20 cellular contexts compared by ENCODE assay signal in genomic region chr1:5459839-5460238, GRCh38.
DNase-seq lines count a peak whose midpoint lies in the region; ATAC-seq, FAIRE-seq and TF ChIP-seq lines count a peak whose summit lies in the region.
"Had no signal": no experiment of that assay in that cellular context is flagged by ENCODE, and none has a peak within 500 bp of the region (broad histone marks: within the 10 kb centered on the region; RNA-seq: fewer than 3 reads in every experiment).

No MANE protein-coding gene starts in this region.

- H3K4me3 Mint-ChIP-seq in neural crest cell (no peak overlapping the region), endodermal cell (no peak overlapping the region)
- H3K4me3 Mint-ChIP-seq: B cell; CD4-positive, alpha-beta T cell; CD8-positive, alpha-beta T cell had no signal

- H3K4me3 ChIP-seq in body of pancreas, result no peak overlapping the region
- H3K4me3 ChIP-seq in pancreas, result no peak overlapping the region
- no peak overlapping the region for H3K4me3 ChIP-seq in endodermal cell (ENCODE audit: low read length)
- H3K4me3 ChIP-seq: A549; BLaER1 treated with 17β-estradiol and CSF1 and Interleukin-3, amounts not matched to agents 10 nM and 100 nM had no signal

- H3K27ac ChIP-seq in body of pancreas (peak overlapping the region; percentile 32 to 74 (median 52)), pancreas (peak overlapping the region in 2 of 4 donors; percentile 36 to 47), endodermal cell (ENCODE audit: low read depth, low read length) (no peak overlapping the region)
- H3K27ac ChIP-seq: 22Rv1; A549; BLaER1 treated with 17β-estradiol and CSF1 and Interleukin-3, amounts not matched to agents 10 nM and 100 nM; C4-2B had no signal

- H3K9me3 Mint-ChIP-seq in neural crest cell (peaks cover 5% of the 10 kb centered on the region), endodermal cell (peaks cover 17% of the 10 kb centered on the region)
- H3K9me3 Mint-ChIP-seq: CD4-positive, alpha-beta T cell had no signal

- ATAC-seq in body of pancreas (peak; percentile 54), pancreas (peak in 3 of 4 donors; percentile 14 to 70 (median 69))
- ATAC-seq: A549; CD8-positive, alpha-beta T cell had no signal

- DNase-seq in body of pancreas, result peak in 3 of 4 donors; percentile 34 to 49 (median 44)
- no peak for DNase-seq in neural crest cell (ENCODE audit: low read depth, low spot score)
- peak in 2 of 6 donors; percentile 25 to 50 for DNase-seq in pancreas
- no peak for DNase-seq in endodermal cell
- no peak for DNase-seq in amygdala (lab: John Stamatoyannopoulos, UW)
- DNase-seq: AML-193; Caco-2; Calu3; CD4-positive, alpha-beta T cell; CD8-positive, alpha-beta T cell; DMS79 treated with DMSO at 0.1 percent for 48 hours; GF-D8 had no signal

- TF ChIP-seq POLR2A in body of pancreas (IDR thresholded peaks at IDR 0.05), result no peak

- intact Hi-C loops in body of pancreas (cut with DNase I), result no loop called here
- intact Hi-C loops in pancreas (cut with DNase I), result no loop called here

- TF ChIP-seq CTCF in body of pancreas (IDR thresholded peaks at IDR 0.05) (no peak), neural crest cell (conservative IDR thresholded peaks at IDR 0.05) (no peak), pancreas (IDR thresholded peaks at IDR 0.05) (no peak), endodermal cell (conservative IDR thresholded peaks at IDR 0.05) (no peak)

- H3K4me1 ChIP-seq in body of pancreas (peaks cover 39% of the 10 kb centered on the region), pancreas (no peaks in the 10 kb centered on the region), endodermal cell (ENCODE audit: control insufficient read depth, insufficient read depth, low read length) (no peaks in the 10 kb centered on the region)
- H3K4me1 ChIP-seq: A549, Caco-2 had no signal

- H3K4me1 Mint-ChIP-seq in neural crest cell (peaks cover 22% of the 10 kb centered on the region), endodermal cell (peaks cover 17% of the 10 kb centered on the region)
- H3K4me1 Mint-ChIP-seq: B cell had no signal

- H3K27me3 ChIP-seq in body of pancreas (no peaks in the 10 kb centered on the region), pancreas (no peaks in the 10 kb centered on the region), endodermal cell (ENCODE audit: control insufficient read depth, insufficient read depth, low read length, poor library complexity, severe bottlenecking) (peaks cover 9% of the 10 kb centered on the region)
- H3K27me3 ChIP-seq: BLaER1 treated with 17β-estradiol and CSF1 and Interleukin-3, amounts not matched to agents 10 nM and 100 nM had no signal

- H3K27me3 Mint-ChIP-seq in neural crest cell (ENCODE audit: low read depth) (no peaks in the 10 kb centered on the region), endodermal cell (ENCODE audit: insufficient read depth) (peaks cover 16% of the 10 kb centered on the region)

- H3K9ac ChIP-seq in endodermal cell (ENCODE audit: extremely low read depth, low read length, poor library complexity, severe bottlenecking), result no peak overlapping the region
- H3K9ac ChIP-seq: BLaER1 treated with 17β-estradiol and CSF1 and Interleukin-3, amounts not matched to agents 10 nM and 100 nM had no signal

- no peaks in the 10 kb centered on the region for H3K36me3 ChIP-seq in body of pancreas (replicated peaks in 1 of 2; ENCODE audit: insufficient read depth in 1 of 2, low read depth in 2 of 2)
- no peaks in the 10 kb centered on the region for H3K36me3 ChIP-seq in pancreas
- H3K36me3 ChIP-seq in endodermal cell (ENCODE audit: control insufficient read depth, insufficient read depth, low read length), result no peaks in the 10 kb centered on the region
- H3K36me3 ChIP-seq: BLaER1 treated with 17β-estradiol and CSF1 and Interleukin-3, amounts not matched to agents 10 nM and 100 nM had no signal

- H3K27ac Mint-ChIP-seq in neural crest cell (ENCODE audit: unreplicated experiment), result peak overlapping the region; percentile 69
- H3K27ac Mint-ChIP-seq in endodermal cell, result no peak overlapping the region
- H3K27ac Mint-ChIP-seq: B cell; CD4-positive, alpha-beta T cell; CD8-positive, alpha-beta T cell had no signal

- FAIRE-seq in pancreas (lab: Jason Lieb, UNC), result no peak
- FAIRE-seq: A549, D721Med, G401.6, GM12891 had no signal

- WGBS in body of pancreas, 2 donors, result 51 to 62% methylated on average over 4 of the region's 4 CpGs
- 59 to 64% methylated on average over 4 of the region's 4 CpGs for WGBS in pancreas, 2 donors
- WGBS in endodermal cell (ENCODE audit: insufficient coverage in 1 of 2, insufficient read length in 1 of 2), 2 experiments, result 83 to 93% methylated on average over 3 to 4 of the region's 4 CpGs

- no peaks in the 10 kb centered on the region for H3K36me3 Mint-ChIP-seq in neural crest cell (ENCODE audit: low read depth)
- H3K36me3 Mint-ChIP-seq in endodermal cell (ENCODE audit: low read depth), result no peaks in the 10 kb centered on the region
- H3K36me3 Mint-ChIP-seq: CD8-positive, alpha-beta T cell had no signal

- H3K9me3 ChIP-seq in body of pancreas (peaks cover 0 to 8% (median 0%) of the 10 kb centered on the region in 3 donors), pancreas (no peaks in the 10 kb centered on the region), endodermal cell (ENCODE audit: control insufficient read depth, low read length) (no peaks in the 10 kb centered on the region)
- H3K9me3 ChIP-seq: A549, Caco-2 had no signal

Comparison
In these comparisons a context has a peak if more than half of its experiments do, and no peak if none do; other contexts are left out.
1. DNase-seq: peak in body of pancreas (3 of 4); none in neural crest cell (single experiment), endodermal cell (single experiment) and amygdala (0 of 56).